Comparison of ENCODE assay signal across 13 cellular contexts in genomic region chr5:154284433-154284832, GRCh38.
A peak's percentile ranks its signal among the peaks of the same experiment; 100 is the strongest.
DNase-seq lines count a peak whose midpoint lies in the region; ATAC-seq and TF ChIP-seq lines count a peak whose summit lies in the region.
"Had no signal": no experiment of that assay in that cellular context is flagged by ENCODE, and none has a peak within 500 bp of the region (broad histone marks: within the 10 kb centered on the region; RNA-seq: fewer than 3 reads in every experiment).

No MANE protein-coding gene starts in this region.

- H3K4me1 ChIP-seq in endodermal cell (ENCODE audit: control insufficient read depth, insufficient read depth, low read length), result peaks cover 19% of the 10 kb centered on the region

- no peak for TF ChIP-seq CTCF in endodermal cell (conservative IDR thresholded peaks at IDR 0.05)

- H3K9me3 ChIP-seq in endodermal cell (ENCODE audit: control insufficient read depth, low read length), result no peaks in the 10 kb centered on the region
- H3K9me3 ChIP-seq: upper lobe of right lung had no signal

- peaks cover 44% of the 10 kb centered on the region for H3K4me1 Mint-ChIP-seq in endodermal cell

- 97% methylated on average over 2 of the region's 2 CpGs; no CpG with 5 or more reads in 1 of the 2 experiments for WGBS in endodermal cell (ENCODE audit: insufficient coverage in 1 of 2, insufficient read length in 1 of 2), 2 experiments

- H3K9ac ChIP-seq in endodermal cell (ENCODE audit: extremely low read depth, low read length, poor library complexity, severe bottlenecking), result no peak overlapping the region

- H3K9me3 Mint-ChIP-seq in endodermal cell, result no peaks in the 10 kb centered on the region

- H3K36me3 Mint-ChIP-seq in endodermal cell (ENCODE audit: low read depth), result no peaks in the 10 kb centered on the region

- DNase-seq in medulla oblongata (ENCODE audit: extremely low spot score) (peak; percentile 44), inferior parietal cortex (ENCODE audit: extremely low spot score) (no peak), NCI-H226 (no peak), T-helper 2 cell (no peak), endodermal cell (no peak)
- DNase-seq: activated CD4-positive, alpha-beta T cell treated with anti-CD3 and anti-CD28 coated beads, Interleukin-2, amount 50 U/mL, for 1 hour; glutamatergic neuron; NCI-H69; stimulated activated CD4-positive, alpha-beta T cell treated with anti-CD3 and anti-CD28 coated beads, Interleukin-2, amount 100 ng/mL, for 24 hours; upper lobe of right lung had no signal

- no peaks in the 10 kb centered on the region for H3K27me3 Mint-ChIP-seq in endodermal cell (ENCODE audit: insufficient read depth)

- ATAC-seq in GM18909 (IDR thresholded peaks at IDR 0.05; ENCODE audit: poor library complexity, unreplicated experiment) (peak; percentile 95), HG02610 (IDR thresholded peaks at IDR 0.05; ENCODE audit: unreplicated experiment) (peak; percentile 96), HG03520 (IDR thresholded peaks at IDR 0.05; ENCODE audit: unreplicated experiment) (peak; percentile 93)
- ATAC-seq: upper lobe of right lung had no signal

- H3K27ac Mint-ChIP-seq in endodermal cell, result no peak overlapping the region

- H3K27ac ChIP-seq in endodermal cell (ENCODE audit: low read depth, low read length), result no peak overlapping the region

- no peaks in the 10 kb centered on the region for H3K36me3 ChIP-seq in endodermal cell (ENCODE audit: control insufficient read depth, insufficient read depth, low read length)
- H3K36me3 ChIP-seq: upper lobe of right lung had no signal

- no peaks in the 10 kb centered on the region for H3K27me3 ChIP-seq in endodermal cell (ENCODE audit: control insufficient read depth, insufficient read depth, low read length, poor library complexity, severe bottlenecking)
- H3K27me3 ChIP-seq: upper lobe of right lung had no signal

- no peak overlapping the region for H3K4me3 ChIP-seq in endodermal cell (ENCODE audit: low read length)
- H3K4me3 ChIP-seq: upper lobe of right lung had no signal

- no peak overlapping the region for H3K4me3 Mint-ChIP-seq in endodermal cell
